Comparison of ENCODE assay signal across 16 cellular contexts in the genomic region with DNA sequence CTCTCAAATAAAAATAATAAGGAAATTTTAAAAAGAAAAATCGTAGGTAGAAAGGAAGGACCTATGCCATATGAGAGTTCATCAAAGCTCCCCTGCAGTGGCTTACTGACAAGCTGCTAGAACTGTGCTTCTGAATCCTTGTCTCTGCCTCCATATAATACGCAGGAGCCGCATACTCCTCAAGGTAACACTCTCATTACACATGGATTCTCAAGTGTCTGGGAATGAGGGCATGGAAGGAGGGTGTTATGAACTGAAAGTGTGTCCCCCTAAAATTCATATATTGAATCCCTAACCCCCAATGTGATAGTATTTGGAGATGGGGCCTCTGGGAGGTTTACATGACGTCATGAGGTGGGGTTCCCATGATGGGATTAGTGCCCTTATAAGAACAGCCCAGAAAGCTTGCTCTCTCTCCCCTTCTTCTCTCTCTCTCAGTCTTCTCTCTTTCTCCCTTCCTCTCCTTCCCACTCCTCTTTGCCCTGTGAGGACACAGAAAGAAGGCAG. TPM values are rescaled to one million over a fixed set of nuclear protein-coding genes. Genes with fewer than 3 reads are reported as not detected.
A peak's percentile ranks its signal among the peaks of the same experiment; 100 is the strongest.
DNase-seq lines count a peak whose midpoint lies in the region; ATAC-seq and TF ChIP-seq lines count a peak whose summit lies in the region.
"Had no signal": no experiment of that assay in that cellular context is flagged by ENCODE, and none has a peak within 500 bp of the region (broad histone marks: within the 10 kb centered on the region; RNA-seq: fewer than 3 reads in every experiment).

No MANE protein-coding gene starts in this region.

- no peaks in the 10 kb centered on the region for H3K9me2 ChIP-seq in GM23248 (ENCODE audit: insufficient read depth)

- no peak for DNase-seq in GM23248
- DNase-seq in SJSA1 (ENCODE audit: low read depth in 1 of 2, low spot score in 2 of 2), result no peak
- no peak for DNase-seq in mesenchymal stem cell
- DNase-seq in thoracic aorta (ENCODE audit: low spot score), result no peak
- no peak for DNase-seq in NCI-H345 treated with DMSO at 0.1 percent for 48 hours (lab: John Stamatoyannopoulos, UW; ENCODE audit: unreplicated experiment)
- no peak for DNase-seq in neuronal stem cell (ENCODE audit: low spot score)
- DNase-seq: activated CD4-positive, alpha-beta T cell treated with anti-CD3 and anti-CD28 coated beads for 48 hours; activated naive CD4-positive, alpha-beta T cell treated with anti-CD3 and anti-CD28 coated beads, Interleukin-2, amount 50 U/mL, for 16 hours; erythroblast; immature natural killer cell; MG63; NCI-H1694 treated with DMSO at 0.1 percent for 48 hours; SIG-M5; stimulated activated CD4-positive, alpha-beta T cell treated with anti-CD3 and anti-CD28 coated beads, Interleukin-1b, Interleukin-23, amount 100 ng/mL, for 48 hours had no signal

- peak overlapping the region; percentile 93 for H3K27ac ChIP-seq in GM23248
- H3K27ac ChIP-seq in SJSA1, result peak overlapping the region; percentile 64; the same call in 1 of the 2 replicates
- peak overlapping the region; percentile 81 for H3K27ac ChIP-seq in mesenchymal stem cell (ENCODE audit: low read length, poor library complexity, severe bottlenecking)
- H3K27ac ChIP-seq in thoracic aorta, result peak overlapping the region; percentile 89 to 90
- no peak overlapping the region for H3K27ac ChIP-seq in neuronal stem cell (replicated peaks; ENCODE audit: low read length)
- H3K27ac ChIP-seq: neural progenitor cell had no signal

- peaks cover 97% of the 10 kb centered on the region for H3K79me2 ChIP-seq in GM23248 (ENCODE audit: insufficient read depth)

- H4K8ac ChIP-seq in mesenchymal stem cell (ENCODE audit: low read length), result no peak overlapping the region
- H4K8ac ChIP-seq in neuronal stem cell (ENCODE audit: low read depth, low read length), result no peak overlapping the region

- no peak overlapping the region for H3K4me3 ChIP-seq in GM23248
- H3K4me3 ChIP-seq in SJSA1, result no peak overlapping the region
- no peak overlapping the region for H3K4me3 ChIP-seq in mesenchymal stem cell (ENCODE audit: insufficient read depth in 1 of 2, low read depth in 1 of 2, low read length in 2 of 2)
- peak overlapping the region; percentile 51 for H3K4me3 ChIP-seq in thoracic aorta
- H3K4me3 ChIP-seq in neuronal stem cell (ENCODE audit: low read length in 2 of 2), result no peak overlapping the region
- H3K4me3 ChIP-seq: MG63, neural progenitor cell had no signal

- 67% methylated on average over 4 of the region's 4 CpGs for WGBS in GM23248 (ENCODE audit: low coverage in 1 of 2, low lambda C conversion rate in 2 of 2, missing lambda C conversion rate in 2 of 2), 2 experiments
- 100% methylated on average over 2 of the region's 4 CpGs for WGBS in mesenchymal stem cell
- WGBS in neuronal stem cell (ENCODE audit: extremely low coverage in 2 of 2, insufficient read length in 2 of 2, insufficient replicate concordance in 1 of 2), 2 donors, result no CpG with 5 or more reads among the region's 4 CpGs

- H3K9ac ChIP-seq in GM23248, result 0 out of 2 replicates have a peak overlapping the region, but pooled peaks have one; percentile 9
- H3K9ac ChIP-seq in mesenchymal stem cell (ENCODE audit: low read length), result no peak overlapping the region
- H3K9ac ChIP-seq in neuronal stem cell (ENCODE audit: low read depth, low read length, poor library complexity), result no peak overlapping the region
- H3K9ac ChIP-seq: neural progenitor cell had no signal

- H3K4me1 ChIP-seq in GM23248 (ENCODE audit: insufficient read depth) (peaks cover 58% of the 10 kb centered on the region), SJSA1 (replicated peaks) (peaks cover 44% of the 10 kb centered on the region), mesenchymal stem cell (ENCODE audit: control insufficient read depth, insufficient read depth, low read depth, low read length) (peaks cover 8% of the 10 kb centered on the region), thoracic aorta (ENCODE audit: control insufficient read depth in 1 of 2, low read depth in 2 of 2) (peaks cover 54 to 88% of the 10 kb centered on the region in 2 donors), neuronal stem cell (ENCODE audit: control insufficient read depth in 2 of 2, insufficient read depth in 1 of 2, low read depth in 1 of 2, low read length in 2 of 2) (peaks cover 0 to 9% of the 10 kb centered on the region in 2 donors)

- in situ Hi-C loops in GM23248 (cut with MboI), result no loop called here

- H4K20me1 ChIP-seq in GM23248 (ENCODE audit: insufficient read depth), result no peaks in the 10 kb centered on the region

- H3K18ac ChIP-seq in mesenchymal stem cell (ENCODE audit: low read depth in 1 of 2, low read length in 2 of 2) (no peak overlapping the region), neuronal stem cell (ENCODE audit: low read length) (no peak overlapping the region)

- no peak for ATAC-seq in thoracic aorta (ENCODE audit: insufficient number of reproducible peaks, low FRiP score, low read depth)
- ATAC-seq in GM19328 (IDR thresholded peaks at IDR 0.05; ENCODE audit: unreplicated experiment), result no peak

- peaks cover 17% of the 10 kb centered on the region for H3K36me3 ChIP-seq in GM23248 (ENCODE audit: low read depth)
- peaks cover 15% of the 10 kb centered on the region for H3K36me3 ChIP-seq in SJSA1
- H3K36me3 ChIP-seq in mesenchymal stem cell (ENCODE audit: control insufficient read depth in 1 of 2, insufficient read depth in 2 of 2, low read depth in 1 of 2, low read length in 2 of 2), result peaks cover 0 to 3% of the 10 kb centered on the region in 2 experiments
- H3K36me3 ChIP-seq in thoracic aorta, result no peaks in the 10 kb centered on the region
- H3K36me3 ChIP-seq in neuronal stem cell (replicated peaks in 1 of 2; ENCODE audit: control insufficient read depth in 2 of 2, insufficient read depth in 2 of 2, low read length in 2 of 2), result no peaks in the 10 kb centered on the region
- H3K36me3 ChIP-seq: MG63, neural progenitor cell had no signal

- H2BK120ac ChIP-seq in mesenchymal stem cell (ENCODE audit: low read depth, low read length), result no peak overlapping the region
- no peak overlapping the region for H2BK120ac ChIP-seq in neuronal stem cell (ENCODE audit: low read depth, low read length)

- H2BK5ac ChIP-seq in mesenchymal stem cell (ENCODE audit: low read depth, low read length, poor library complexity, severe bottlenecking), result peak overlapping the region; percentile 22
- H2BK5ac ChIP-seq in neuronal stem cell (ENCODE audit: low read length), result no peak overlapping the region

- H3K23ac ChIP-seq in mesenchymal stem cell (ENCODE audit: low read length in 2 of 2) (no peak overlapping the region), neuronal stem cell (ENCODE audit: low read depth, low read length, poor library complexity) (no peak overlapping the region)

- H3K27me3 ChIP-seq in GM23248 (replicated peaks; ENCODE audit: insufficient read depth), result no peaks in the 10 kb centered on the region
- H3K27me3 ChIP-seq in SJSA1 (replicated peaks), result no peaks in the 10 kb centered on the region
- H3K27me3 ChIP-seq in mesenchymal stem cell (ENCODE audit: control insufficient read depth in 1 of 2, insufficient read depth in 1 of 2, low read length in 2 of 2), result no peaks in the 10 kb centered on the region
- H3K27me3 ChIP-seq in thoracic aorta (replicated peaks; ENCODE audit: insufficient read depth), result no peaks in the 10 kb centered on the region
- no peaks in the 10 kb centered on the region for H3K27me3 ChIP-seq in neuronal stem cell (ENCODE audit: control insufficient read depth in 3 of 3, insufficient read depth in 3 of 3, low read depth in 1 of 3, low read length in 3 of 3)
- H3K27me3 ChIP-seq: MG63, neural progenitor cell had no signal

- H3K4me2 ChIP-seq in GM23248 (ENCODE audit: unreplicated experiment), result peak overlapping the region; percentile 13
- no peak overlapping the region for H3K4me2 ChIP-seq in mesenchymal stem cell (ENCODE audit: low read length, poor library complexity, severe bottlenecking)
- no peak overlapping the region for H3K4me2 ChIP-seq in neuronal stem cell (ENCODE audit: insufficient read depth, low read length, poor library complexity, severe bottlenecking)
- H3K4me2 ChIP-seq: neural progenitor cell had no signal

- H2BK15ac ChIP-seq in mesenchymal stem cell (ENCODE audit: low read depth, poor library complexity, severe bottlenecking) (peak overlapping the region; percentile 18), neuronal stem cell (ENCODE audit: low read length) (no peak overlapping the region)

- H3K14ac ChIP-seq in mesenchymal stem cell (ENCODE audit: low read length in 2 of 2), result no peak overlapping the region
- no peak overlapping the region for H3K14ac ChIP-seq in neuronal stem cell (ENCODE audit: low read length)

- peak overlapping the region; percentile 95 for H2AK5ac ChIP-seq in mesenchymal stem cell (ENCODE audit: low read length, severe bottlenecking)
- H2AK5ac ChIP-seq in neuronal stem cell (ENCODE audit: low read depth, low read length), result no peak overlapping the region

- H2BK12ac ChIP-seq in mesenchymal stem cell (ENCODE audit: low read length in 2 of 2) (no peak overlapping the region), neuronal stem cell (ENCODE audit: low read length) (no peak overlapping the region)

- H3K79me1 ChIP-seq in mesenchymal stem cell (replicated peaks; ENCODE audit: low read length, poor library complexity, severe bottlenecking) (peaks cover 9% of the 10 kb centered on the region), neuronal stem cell (ENCODE audit: low read depth, low read length) (peaks cover 7% of the 10 kb centered on the region)

- H4K91ac ChIP-seq in mesenchymal stem cell (ENCODE audit: low read length), result no peak overlapping the region
- no peak overlapping the region for H4K91ac ChIP-seq in neuronal stem cell (ENCODE audit: low read depth, low read length, poor library complexity)

- no peak overlapping the region for H2AFZ ChIP-seq in GM23248
- no peak overlapping the region for H2AFZ ChIP-seq in mesenchymal stem cell (ENCODE audit: low read depth, low read length)
- H2AFZ ChIP-seq in neuronal stem cell (ENCODE audit: low read length), result no peak overlapping the region
- H2AFZ ChIP-seq: neural progenitor cell had no signal

- H3K9me3 ChIP-seq in GM23248 (ENCODE audit: low read depth) (no peaks in the 10 kb centered on the region), SJSA1 (replicated peaks) (no peaks in the 10 kb centered on the region), mesenchymal stem cell (ENCODE audit: control insufficient read depth, low read length) (no peaks in the 10 kb centered on the region), thoracic aorta (no peaks in the 10 kb centered on the region), neuronal stem cell (replicated peaks in 1 of 2; ENCODE audit: control insufficient read depth in 2 of 2, insufficient read depth in 1 of 2, low read depth in 1 of 2, low read length in 2 of 2) (no peaks in the 10 kb centered on the region)
- H3K9me3 ChIP-seq: MG63 had no signal

- no peak for TF ChIP-seq CTCF in thoracic aorta (IDR thresholded peaks at IDR 0.05)

- H3F3A ChIP-seq in GM23248 (ENCODE audit: insufficient read depth), result peaks cover 73% of the 10 kb centered on the region

- H3K4ac ChIP-seq in mesenchymal stem cell (ENCODE audit: low read depth in 1 of 2, low read length in 2 of 2), result no peak overlapping the region
- no peak overlapping the region for H3K4ac ChIP-seq in neuronal stem cell (ENCODE audit: low read length)

RNA-seq across cellular contexts. Expression of a gene that starts 35.2 kb away (rescaled TPM):
- 43.7 and 67.9 TPM in 2 replicates for total RNA-seq in GM23248 (2014; rRNA removed; shearing (Covaris generic))
- 49.7 and 53.7 TPM in 2 replicates for polyA plus RNA-seq in GM23248 (2016; fragmentation: Nextera tagmentation; extraction: Ambion mirVana)
- 9.8 and 16.0 TPM in 2 replicates for total RNA-seq in SJSA1 (2014; rRNA removed; shearing (Covaris generic))
- polyA plus RNA-seq in mesenchymal stem cell (2013, experiment 1 of 2), result 52.7 TPM
- 51.1 TPM for polyA plus RNA-seq in mesenchymal stem cell (2013, experiment 2 of 2)
- 10 to 100 TPM; 85.3 to 96.7 TPM for total RNA-seq in thoracic aorta
- polyA plus RNA-seq in neuronal stem cell (2013, experiment 1 of 2), result 18.4 TPM
- polyA plus RNA-seq in neuronal stem cell (2013, experiment 2 of 2), result 19.4 TPM
